In genomic region chr5:102971693-102972293, GRCh38 we compare ENCODE assay signal across 8 cellular contexts.
A peak's percentile ranks its signal among the peaks of the same experiment; 100 is the strongest.
DNase-seq lines count a peak whose midpoint lies in the region; ATAC-seq, FAIRE-seq and TF ChIP-seq lines count a peak whose summit lies in the region.

No MANE protein-coding gene starts in this region.

- CTCF ChIA-PET in endothelial cell of umbilical vein (lab: Charles Lee) = interaction anchor here (0.8 to 4.1 kb wide), 9 partner anchors 13 to 290 kb away, joined by 3 to 36 read pairs (median 4); no protein-coding TSS in a partner anchor
- CTCF ChIA-PET in CD4-positive, alpha-beta memory T cell (lab: Charles Lee; ENCODE audit: partially characterized antibody) = interaction anchor here (1.0 to 3.4 kb wide), 6 partner anchors 12 to 290 kb away, joined by 3 to 13 read pairs (median 5); no protein-coding TSS in a partner anchor

- no peaks in the 10 kb centered on the region for H3K79me2 ChIP-seq in endothelial cell of umbilical vein (ENCODE audit: control insufficient read depth, insufficient read depth, low read length)

- H3K9ac ChIP-seq in endothelial cell of umbilical vein (replicated peaks; ENCODE audit: extremely low read depth, insufficient read depth, low read length) = no peak overlapping the region

- H4K20me1 ChIP-seq in endothelial cell of umbilical vein (replicated peaks; ENCODE audit: control insufficient read depth, extremely low read depth, insufficient read depth, low read length) = no peaks in the 10 kb centered on the region

- H3K4me1 Mint-ChIP-seq in CD4-positive, alpha-beta memory T cell = peaks cover 0 to 1% (median 0%) of the 10 kb centered on the region in 4 donors

- intact Hi-C loops in endothelial cell of umbilical vein (cut with micrococcal nuclease) = loop anchor here (1.0 to 10.0 kb wide), 5 partner anchors 13 to 291 kb away; no protein-coding TSS in a partner anchor
- intact Hi-C loops in CD4-positive, alpha-beta memory T cell (cut with micrococcal nuclease) = loop anchor here (1.0 to 10.0 kb wide), 3 partner anchors 163 to 290 kb away; no protein-coding TSS in a partner anchor

- no peak overlapping the region for H3K4me3 Mint-ChIP-seq in CD4-positive, alpha-beta memory T cell

- dilution Hi-C loops in endothelial cell of umbilical vein (cut with MboI; ENCODE audit: extremely low pct_ligation_motif_present, low sequenced_read_pairs) = no loop called here

- H3K27me3 Mint-ChIP-seq in CD4-positive, alpha-beta memory T cell = no peaks in the 10 kb centered on the region

- peaks cover 4 to 14% of the 10 kb centered on the region in 2 donors for H3K36me3 Mint-ChIP-seq in CD4-positive, alpha-beta memory T cell

- no peaks in the 10 kb centered on the region for H3K9me3 ChIP-seq in endothelial cell of umbilical vein (replicated peaks; ENCODE audit: control insufficient read depth, insufficient read depth, low read length)
- no peaks in the 10 kb centered on the region for H3K9me3 ChIP-seq in CD4-positive, alpha-beta memory T cell (ENCODE audit: control insufficient read depth in 1 of 2, low read length in 2 of 2)

- H3K9me3 Mint-ChIP-seq in CD4-positive, alpha-beta memory T cell = no peaks in the 10 kb centered on the region

- peak; percentile 77 for TF ChIP-seq CTCF in AG10803 (conservative IDR thresholded peaks at IDR 0.05; ENCODE audit: low read length)
- TF ChIP-seq CTCF in endothelial cell of umbilical vein (IDR thresholded peaks at IDR 0.05; ENCODE audit: extremely low read depth in 1 of 2, insufficient read depth in 1 of 2, low read depth in 1 of 2, low read length in 2 of 2) = peak; percentile 27 to 29
- TF ChIP-seq CTCF in omental fat pad (IDR thresholded peaks at IDR 0.05) = no peak

- peak; percentile 48 for FAIRE-seq in endothelial cell of umbilical vein (lab: Jason Lieb, UNC)

- H3K4me3 ChIP-seq in AG10803 (ENCODE audit: low read length) = no peak overlapping the region
- H3K4me3 ChIP-seq in endothelial cell of umbilical vein (replicated peaks in 1 of 3; ENCODE audit: insufficient read depth in 1 of 3, low read depth in 1 of 3, low read length in 3 of 3) = no peak overlapping the region
- H3K4me3 ChIP-seq in CD4-positive, alpha-beta memory T cell (ENCODE audit: low read length in 2 of 2) = no peak overlapping the region

- peak; percentile 64 for ATAC-seq in GM19023 (IDR thresholded peaks at IDR 0.05; ENCODE audit: unreplicated experiment)
- ATAC-seq in omental fat pad (ENCODE audit: low FRiP score) = peak; percentile 75

- POLR2A ChIA-PET in endothelial cell of umbilical vein (lab: Charles Lee) = no interaction called here
- POLR2A ChIA-PET in CD4-positive, alpha-beta memory T cell (lab: Charles Lee; ENCODE audit: partially characterized antibody) = no interaction called here

- peaks cover 28% of the 10 kb centered on the region for H3K4me1 ChIP-seq in endothelial cell of umbilical vein (ENCODE audit: control insufficient read depth, extremely low read depth, insufficient read depth, low read length)
- H3K4me1 ChIP-seq in CD4-positive, alpha-beta memory T cell (ENCODE audit: insufficient read depth, low read length) = no peaks in the 10 kb centered on the region

- no peak overlapping the region for H2AFZ ChIP-seq in endothelial cell of umbilical vein (ENCODE audit: low read depth, low read length)

- BruUV-seq in endothelial cell of umbilical vein (replicated peaks; lab: Mats Ljungman, UMichigan) = no TSS peak

- no peak for TF ChIP-seq POLR2A in endothelial cell of umbilical vein (IDR thresholded peaks at IDR 0.05; ENCODE audit: low read depth, low read length)

- H3K9me1 ChIP-seq in endothelial cell of umbilical vein (replicated peaks; ENCODE audit: control insufficient read depth, extremely low read depth, insufficient read depth, low read length) = no peaks in the 10 kb centered on the region

- no peaks in the 10 kb centered on the region for H3K27me3 ChIP-seq in endothelial cell of umbilical vein (ENCODE audit: control insufficient read depth in 2 of 2, insufficient read depth in 2 of 2, low read length in 2 of 2)
- H3K27me3 ChIP-seq in CD4-positive, alpha-beta memory T cell (ENCODE audit: insufficient read depth, low read length) = no peaks in the 10 kb centered on the region

- H3K4me2 ChIP-seq in endothelial cell of umbilical vein (ENCODE audit: insufficient read depth, low read length) = no peak overlapping the region

- no peaks in the 10 kb centered on the region for H3K36me3 ChIP-seq in endothelial cell of umbilical vein (ENCODE audit: control insufficient read depth in 2 of 2, extremely low read depth in 1 of 2, insufficient read depth in 2 of 2, low read length in 2 of 2)
- H3K36me3 ChIP-seq in CD4-positive, alpha-beta memory T cell (ENCODE audit: insufficient read depth, low read length) = no peaks in the 10 kb centered on the region

- peak; percentile 71 for DNase-seq in AG10803 (ENCODE audit: low read depth)
- peak; percentile 21 for DNase-seq in NCI-H1105 treated with DMSO at 0.1 percent for 48 hours (lab: John Stamatoyannopoulos, UW)
- peak; percentile 40 for DNase-seq in endothelial cell of umbilical vein (ENCODE audit: low read depth, low spot score)
- DNase-seq in omental fat pad (ENCODE audit: low spot score) = no peak
- no peak for DNase-seq in retina
- DNase-seq in CD4-positive, alpha-beta memory T cell = no peak
- DNase-seq in HK-2 (ENCODE audit: unreplicated experiment) = no peak

- no peak overlapping the region for H3K27ac ChIP-seq in endothelial cell of umbilical vein (ENCODE audit: insufficient read depth, low read depth, low read length)
- H3K27ac ChIP-seq in CD4-positive, alpha-beta memory T cell (ENCODE audit: low read depth, low read length) = no peak overlapping the region

- peak overlapping the region in 1 of 7 donors; percentile 7 for H3K27ac Mint-ChIP-seq in CD4-positive, alpha-beta memory T cell

TF ChIP-seq in endothelial cell of umbilical vein, 7 proteins besides CTCF, POLR2A, EP300 and RAD21:
- TF ChIP-seq EZH2 (IDR thresholded peaks at IDR 0.05; ENCODE audit: borderline replicate concordance, low read depth, low read length, severe bottlenecking) = no peak
- TF ChIP-seq JUN (IDR thresholded peaks at IDR 0.05; ENCODE audit: borderline replicate concordance, insufficient read depth, insufficient read length, low read depth) = no peak
- TF ChIP-seq, protein P1, sequence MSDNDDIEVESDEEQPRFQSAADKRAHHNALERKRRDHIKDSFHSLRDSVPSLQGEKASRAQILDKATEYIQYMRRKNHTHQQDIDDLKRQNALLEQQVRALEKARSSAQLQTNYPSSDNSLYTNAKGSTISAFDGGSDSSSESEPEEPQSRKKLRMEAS (IDR thresholded peaks at IDR 0.05; ENCODE audit: insufficient read depth, insufficient read length) = no peak
- TF ChIP-seq FOS (IDR thresholded peaks at IDR 0.05; ENCODE audit: borderline replicate concordance, insufficient read depth, low read length) = no peak
- TF ChIP-seq GATA2 (IDR thresholded peaks at IDR 0.05; ENCODE audit: insufficient read depth, insufficient read length, low read depth, low read length) = no peak
- TF ChIP-seq MYC (IDR thresholded peaks at IDR 0.05; ENCODE audit: low read depth, low read length) = no peak
- TF ChIP-seq POLR2AphosphoS5 (IDR thresholded peaks at IDR 0.05; ENCODE audit: insufficient read depth, low read depth, low read length) = no peak

Comparison
In these comparisons a context has a peak if more than half of its experiments do, and no peak if none do; other contexts are left out.
1. DNase-seq: peak in AG10803 (single experiment), NCI-H1105 treated with DMSO at 0.1 percent for 48 hours (single experiment) and endothelial cell of umbilical vein (single experiment); none in omental fat pad (single experiment), retina (single experiment), CD4-positive, alpha-beta memory T cell (0 of 5) and HK-2 (single experiment).
2. CTCF ChIP-seq: peak in AG10803 (single experiment) and endothelial cell of umbilical vein (2 of 2); none in omental fat pad (0 of 3).